In the genomic region with DNA sequence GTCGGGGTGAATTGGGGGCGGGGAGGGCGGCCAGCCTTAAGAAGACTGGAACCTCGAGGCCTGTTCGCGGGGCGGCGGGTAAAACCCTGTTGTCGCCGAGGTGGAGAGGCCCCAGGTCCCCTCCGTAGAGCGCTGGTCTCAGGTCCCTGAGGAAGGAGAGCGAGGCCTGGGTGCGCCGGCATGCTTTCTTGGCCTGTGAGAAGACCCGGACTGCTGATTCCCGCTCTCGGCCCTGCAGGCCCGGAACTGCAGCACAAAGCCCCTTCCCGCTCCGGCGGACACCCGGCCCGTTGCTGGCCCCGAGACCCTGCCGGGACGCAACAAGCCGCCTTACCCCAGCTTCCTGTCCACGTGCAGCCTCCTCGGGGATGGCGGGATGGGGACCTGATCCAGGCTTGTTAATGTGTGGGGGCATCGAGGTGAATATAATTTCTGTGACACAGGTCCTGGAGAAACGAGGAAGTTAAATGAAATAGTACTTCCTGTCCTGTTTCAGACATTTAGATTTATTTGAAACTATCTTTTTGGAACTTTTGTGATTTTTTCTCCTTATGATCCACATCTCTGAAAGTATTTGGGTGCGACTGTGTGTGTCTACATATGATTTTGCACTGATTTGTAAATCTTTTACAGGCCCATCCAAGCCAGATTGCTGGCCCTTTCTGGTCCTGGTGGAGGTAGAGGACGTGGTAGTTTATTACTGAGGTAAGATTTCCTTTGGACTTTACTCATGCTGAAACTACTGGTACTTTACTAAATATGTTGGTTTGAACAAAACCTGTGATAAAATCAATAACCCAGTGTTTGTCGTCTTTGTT, we compare ENCODE assay signal across 8 cellular contexts. TPM values are rescaled to one million over a fixed set of nuclear protein-coding genes. Genes with fewer than 3 reads are reported as not detected.
DNase-seq lines count a peak whose midpoint lies in the region; ATAC-seq and TF ChIP-seq lines count a peak whose summit lies in the region.

No MANE protein-coding gene starts in this region.

- H4K20me1 ChIP-seq in BLaER1: peaks cover 55% of the 10 kb centered on the region

- TF ChIP-seq CTCF in coronary artery (IDR thresholded peaks at IDR 0.05) (no peak), stomach (IDR thresholded peaks at IDR 0.05) (no peak)

- no peak for TF ChIP-seq POLR2A in stomach (IDR thresholded peaks at IDR 0.05)

- H3K36me3 ChIP-seq in BLaER1 (peaks cover 44% of the 10 kb centered on the region), SJCRH30 (peaks cover 47% of the 10 kb centered on the region), stomach (peaks cover 40 to 44% (median 43%) of the 10 kb centered on the region in 4 donors)

- DNase-seq in SJCRH30: peak; percentile 65 to 69
- DNase-seq in coronary artery (ENCODE audit: low spot score): peak; percentile 84
- DNase-seq in lung microvascular endothelial cell (ENCODE audit: low read depth in 2 of 2): peak; percentile 51 to 55
- DNase-seq in stomach: no peak

- H3K27me3 ChIP-seq in BLaER1: no peaks in the 10 kb centered on the region
- no peaks in the 10 kb centered on the region for H3K27me3 ChIP-seq in SJCRH30
- H3K27me3 ChIP-seq in stomach: no peaks in the 10 kb centered on the region

- H3K4me2 ChIP-seq in BLaER1: peak overlapping the region; percentile 87

- H3K9me3 ChIP-seq in BLaER1 (no peaks in the 10 kb centered on the region), SJCRH30 (replicated peaks) (no peaks in the 10 kb centered on the region), stomach (no peaks in the 10 kb centered on the region)

- WGBS in stomach, 5 donors: 0 to 2% (median 1%) methylated on average over 26 to 36 of the region's 36 CpGs

- H3K4me1 ChIP-seq in BLaER1: peaks cover 39% of the 10 kb centered on the region
- peaks cover 8% of the 10 kb centered on the region; the same call in 1 of the 2 replicates for H3K4me1 ChIP-seq in SJCRH30
- H3K4me1 ChIP-seq in stomach: peaks cover 13 to 58% (median 30%) of the 10 kb centered on the region in 4 donors

- ATAC-seq in GM18868 (IDR thresholded peaks at IDR 0.05; ENCODE audit: unreplicated experiment) (peak; percentile 4), HG03135 (IDR thresholded peaks at IDR 0.05; ENCODE audit: unreplicated experiment) (peak; percentile 9), HG03469 (IDR thresholded peaks at IDR 0.05; ENCODE audit: unreplicated experiment) (no peak)

- H3K4me3 ChIP-seq in BLaER1: peak overlapping the region; percentile 97
- H3K4me3 ChIP-seq in SJCRH30: peak overlapping the region; percentile 83
- peak overlapping the region; percentile 87 for H3K4me3 ChIP-seq in coronary artery
- peak overlapping the region; percentile 72 to 97 (median 90) for H3K4me3 ChIP-seq in stomach

- peak overlapping the region; percentile 99 for H3K27ac ChIP-seq in BLaER1
- peak overlapping the region; percentile 92 for H3K27ac ChIP-seq in SJCRH30
- peak overlapping the region; percentile 90 to 95 for H3K27ac ChIP-seq in coronary artery
- peak overlapping the region; percentile 89 to 97 (median 93) for H3K27ac ChIP-seq in stomach

- H3K9ac ChIP-seq in BLaER1: peak overlapping the region; percentile 99

- intact Hi-C loops in stomach (cut with DNase I; ENCODE audit: low total_unique reads): no loop called here

- TF ChIP-seq EP300 in stomach (IDR thresholded peaks at IDR 0.05): no peak

RNA-seq across cellular contexts. Expression of gene PNN, which starts 0.6 kb away (rescaled TPM):
- 70.4 and 98.1 TPM in 2 replicates for total RNA-seq in SJCRH30 (2014; rRNA removed; shearing (Covaris generic))
- total RNA-seq in lung microvascular endothelial cell (8.1 and 14.1 TPM in 2 replicates), stomach (100 to 1,000 TPM in 1 of 5 donors, 10 to 100 TPM in 4; 36.2 to 122 (median 53.2) TPM)
- polyA plus RNA-seq in stomach: 10 to 100 TPM; 21.7 to 36.3 (median 33.5) TPM

RNA-seq across cellular contexts. Expression of gene TRAPPC6B, which starts 5.5 kb away (rescaled TPM):
- total RNA-seq in SJCRH30 (2014; rRNA removed; shearing (Covaris generic)): 24.3 and 31.6 TPM in 2 replicates
- total RNA-seq in lung microvascular endothelial cell (17.7 and 23.6 TPM in 2 replicates), stomach (100 to 1,000 TPM in 1 of 5 donors, 10 to 100 TPM in 4; 15.1 to 100 (median 49.6) TPM)
- 10 to 100 TPM in 2 of 3 donors, 1 to 10 TPM in 1; 9.7 to 13.9 (median 12.4) TPM for polyA plus RNA-seq in stomach

RNA-seq across cellular contexts. Expression of gene MIA2, which starts 58.1 kb away (rescaled TPM):
- 16.4 and 20.5 TPM in 2 replicates for total RNA-seq in SJCRH30 (2014; rRNA removed; shearing (Covaris generic))
- total RNA-seq in lung microvascular endothelial cell (8.7 and 17.3 TPM in 2 replicates), stomach (10 to 100 TPM; 41.4 to 72.4 (median 58.9) TPM)
- polyA plus RNA-seq in stomach: 10 to 100 TPM; 23.6 to 45.6 (median 26.1) TPM
